In the genomic region with DNA sequence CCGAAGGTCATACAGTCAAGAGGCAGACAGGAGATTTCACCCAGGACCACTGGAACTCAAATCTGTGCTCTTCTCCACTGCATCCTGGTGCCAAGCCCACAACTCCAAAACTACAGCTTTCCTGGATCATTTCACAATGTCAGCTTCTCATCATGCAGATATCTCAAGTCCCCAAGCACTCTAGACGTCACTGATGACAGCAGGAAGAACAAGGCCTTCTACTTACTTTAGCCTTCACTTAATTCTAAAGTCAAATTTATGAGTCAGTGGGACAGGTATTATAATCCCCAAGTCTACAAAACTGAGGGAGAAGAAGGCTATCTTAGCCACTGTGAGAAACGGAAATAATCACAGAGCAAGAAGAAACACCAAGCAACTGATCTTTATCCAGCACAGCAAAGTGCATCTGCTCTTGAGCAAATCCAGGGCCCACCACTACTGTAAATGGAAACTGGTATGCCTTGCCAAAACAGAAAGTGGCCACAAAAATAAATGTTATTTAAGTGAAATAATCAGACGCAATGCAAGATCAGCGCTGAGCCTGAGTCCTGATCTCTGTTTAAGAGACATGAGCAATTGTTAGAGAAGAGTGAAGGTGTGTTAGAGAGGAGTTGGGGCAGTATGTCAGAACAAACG, we compare ENCODE assay signal across 8 cellular contexts. TPM values are rescaled to one million over a fixed set of nuclear protein-coding genes. Genes with fewer than 3 reads are reported as not detected.
DNase-seq lines count a peak whose midpoint lies in the region; ATAC-seq and TF ChIP-seq lines count a peak whose summit lies in the region.

No MANE protein-coding gene starts in this region.

- intact Hi-C loops in PC-3 (cut with micrococcal nuclease) = loop anchor here (5.0 to 10.0 kb wide), 2 partner anchors 278 to 770 kb away; a partner anchor contains a TSS

- peak overlapping the region; percentile 94; the same call in 1 of the 2 replicates for H3K27ac ChIP-seq in PC-3 (ENCODE audit: low read length)
- no peak overlapping the region for H3K27ac ChIP-seq in rectal smooth muscle tissue (ENCODE audit: low read depth, low read length)

- H3K9ac ChIP-seq in PC-3 (ENCODE audit: low read length) (peak overlapping the region; percentile 82), rectal smooth muscle tissue (ENCODE audit: low read length) (peak overlapping the region; percentile 25)

- H3K4me1 ChIP-seq in PC-3 (ENCODE audit: insufficient read depth, low read length) (peaks cover 42% of the 10 kb centered on the region), rectal smooth muscle tissue (ENCODE audit: control insufficient read depth, insufficient read depth, low read length) (peaks cover 7% of the 10 kb centered on the region)

- H3K36me3 ChIP-seq in PC-3 (ENCODE audit: low read depth, low read length) (peaks cover 25% of the 10 kb centered on the region), rectal smooth muscle tissue (ENCODE audit: control insufficient read depth, insufficient read depth, low read length) (no peaks in the 10 kb centered on the region)

- CTCF ChIA-PET in PC-3 (lab: Charles Lee) = interaction anchor here (0.6 to 1.1 kb wide), 3 partner anchors 24 to 222 kb away, joined by 3 to 4 read pairs (median 3); a partner anchor contains a TSS

- H4K20me1 ChIP-seq in PC-3 (ENCODE audit: low read length) = 0 out of 2 replicates have a peak, but pooled peaks cover 9% of the 10 kb centered on the region

- no peaks in the 10 kb centered on the region for H3K9me2 ChIP-seq in PC-3 (replicated peaks; ENCODE audit: low read length)

- no TSS peak for BruUV-seq in PC-3 (replicated peaks; lab: Mats Ljungman, UMichigan)

- no peaks in the 10 kb centered on the region for H3K9me3 ChIP-seq in PC-3 (ENCODE audit: low read length)

- ATAC-seq in PC-3 (no peak), GM18502 (IDR thresholded peaks at IDR 0.05; ENCODE audit: poor library complexity, unreplicated experiment) (no peak), GM18858 (IDR thresholded peaks at IDR 0.05; ENCODE audit: unreplicated experiment) (no peak)

- TF ChIP-seq CTCF in GM12875 (IDR thresholded peaks at IDR 0.05; ENCODE audit: borderline replicate concordance, insufficient read depth, low read depth, low read length) (no peak), PC-3 (conservative IDR thresholded peaks at IDR 0.05; ENCODE audit: low read depth, low read length) (no peak), epithelial cell of proximal tubule (conservative IDR thresholded peaks at IDR 0.05; ENCODE audit: low read depth, low read length) (no peak)

- DNase-seq in PC-3 = peak; percentile 17
- DNase-seq in epithelial cell of proximal tubule (ENCODE audit: low read depth) = no peak
- DNase-seq in SIG-M5 (lab: John Stamatoyannopoulos, UW) = no peak
- no peak for DNase-seq in islet precursor cell

- H3K4me3 ChIP-seq in GM12875 (ENCODE audit: low read depth, low read length) (peak overlapping the region; percentile 85), PC-3 (ENCODE audit: low read length) (peak overlapping the region; percentile 94), epithelial cell of proximal tubule (ENCODE audit: low read depth, low read length) (peak overlapping the region; percentile 83), rectal smooth muscle tissue (ENCODE audit: low read length) (peak overlapping the region; percentile 97)

- H2AFZ ChIP-seq in PC-3 (ENCODE audit: low read length) = peak overlapping the region; percentile 90

- H3K4me2 ChIP-seq in PC-3 (ENCODE audit: low read length) = peak overlapping the region; percentile 95

- H3F3A ChIP-seq in PC-3 (ENCODE audit: low read length, unreplicated experiment) = peaks cover 4% of the 10 kb centered on the region

- H3K79me2 ChIP-seq in PC-3 (ENCODE audit: low read length) = peaks cover 60% of the 10 kb centered on the region

- no peaks in the 10 kb centered on the region for H3K27me3 ChIP-seq in PC-3 (ENCODE audit: low read length)
- no peaks in the 10 kb centered on the region for H3K27me3 ChIP-seq in rectal smooth muscle tissue (ENCODE audit: control insufficient read depth, insufficient read depth, low read length)

- POLR2A ChIA-PET in PC-3 (lab: Charles Lee; ENCODE audit: unreplicated experiment) = interaction anchor here (0.7 kb wide), 1 partner anchor 8 kb away, joined by 6 read pairs; no protein-coding TSS in a partner anchor

RNA-seq across cellular contexts. Expression of a gene that starts 0.9 kb away (rescaled TPM):
- total RNA-seq in PC-3 (2014; rRNA removed) = 22.8 and 46.6 TPM in 2 replicates
- 10.0 and 16.7 TPM in 2 replicates for total RNA-seq in epithelial cell of proximal tubule
